In the genomic region with DNA sequence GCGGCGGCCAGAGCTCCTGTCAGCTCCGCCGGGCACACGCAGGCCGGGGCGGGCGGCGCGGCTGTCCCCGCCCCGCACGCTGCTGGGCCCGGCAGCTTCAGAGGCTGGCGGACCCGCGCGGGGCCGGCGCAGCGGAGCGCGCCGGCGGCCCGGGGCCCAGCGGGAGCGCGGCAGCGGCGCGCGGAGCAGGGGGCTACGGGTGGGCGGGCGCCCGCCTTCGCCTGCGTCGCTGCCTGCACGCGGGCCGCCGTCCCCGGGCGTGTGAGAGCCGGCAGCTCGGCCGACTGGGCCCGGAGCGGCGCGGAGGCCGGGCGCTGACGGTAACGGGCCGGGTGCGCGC, we compare ENCODE assay signal across 8 cellular contexts. TPM values are rescaled to one million over a fixed set of nuclear protein-coding genes. Genes with fewer than 3 reads are reported as not detected.
DNase-seq lines count a peak whose midpoint lies in the region; ATAC-seq and TF ChIP-seq lines count a peak whose summit lies in the region.

No MANE protein-coding gene starts in this region.

- peaks cover 27% of the 10 kb centered on the region for H3K36me3 ChIP-seq in CD8-positive, alpha-beta T cell (ENCODE audit: insufficient read depth, low read length)
- H3K36me3 ChIP-seq in neural cell (ENCODE audit: insufficient read depth, low read length), result peaks cover 7% of the 10 kb centered on the region

- H3K36me3 Mint-ChIP-seq in CD8-positive, alpha-beta T cell, result peaks cover 33% of the 10 kb centered on the region

- DNase-seq in CD8-positive, alpha-beta T cell, result no peak
- peak; percentile 88 for DNase-seq in cerebellum (ENCODE audit: low spot score)
- DNase-seq in UCSD-AML1 (lab: John Stamatoyannopoulos, UW; ENCODE audit: unreplicated experiment), result no peak
- DNase-seq in midbrain (lab: John Stamatoyannopoulos, UW), result no peak
- DNase-seq in stimulated activated CD4-positive, alpha-beta T cell treated with anti-CD3 and anti-CD28 coated beads, Interleukin-2, amount 100 ng/mL, for 24 hours, result no peak

- peak overlapping the region; percentile 85 for H3K9ac ChIP-seq in neural cell (ENCODE audit: low read length)

- H3K9me3 Mint-ChIP-seq in CD8-positive, alpha-beta T cell, result no peaks in the 10 kb centered on the region

- TF ChIP-seq CTCF in CD8-positive, alpha-beta T cell (IDR thresholded peaks at IDR 0.05), result no peak
- TF ChIP-seq CTCF in neural cell (IDR thresholded peaks at IDR 0.05; ENCODE audit: poor library complexity, severe bottlenecking), result no peak

- H2AFZ ChIP-seq in neural cell (ENCODE audit: low read depth, low read length), result no peak overlapping the region

- no peak for TF ChIP-seq EP300 in neural cell (conservative IDR thresholded peaks at IDR 0.05; ENCODE audit: poor library complexity, severe bottlenecking)

- no peaks in the 10 kb centered on the region for H3K9me2 ChIP-seq in neural cell (ENCODE audit: insufficient read depth, low read length)

- TF ChIP-seq RAD21 in neural cell (conservative IDR thresholded peaks at IDR 0.05), result no peak

- peak overlapping the region; percentile 89 for H3K4me3 ChIP-seq in CD8-positive, alpha-beta T cell (ENCODE audit: low read depth, low read length)
- peak overlapping the region; percentile 97 for H3K4me3 ChIP-seq in neural cell (ENCODE audit: low read length)

- H3K9me3 ChIP-seq in CD8-positive, alpha-beta T cell (ENCODE audit: low read length), result no peaks in the 10 kb centered on the region
- H3K9me3 ChIP-seq in neural cell (ENCODE audit: low read length), result no peaks in the 10 kb centered on the region

- peaks cover 15% of the 10 kb centered on the region for H3K4me1 ChIP-seq in CD8-positive, alpha-beta T cell (ENCODE audit: insufficient read depth, low read length)

- H3K4me1 Mint-ChIP-seq in CD8-positive, alpha-beta T cell (ENCODE audit: low read depth), result peaks cover 28% of the 10 kb centered on the region

- H3K27me3 Mint-ChIP-seq in CD8-positive, alpha-beta T cell (ENCODE audit: low read depth), result no peaks in the 10 kb centered on the region

- H3K27ac Mint-ChIP-seq in CD8-positive, alpha-beta T cell, result no peak overlapping the region

- POLR2A ChIA-PET in CD8-positive, alpha-beta T cell (lab: Charles Lee), result interaction anchor here (0.9 to 7.3 kb wide), 10 partner anchors 9 to 372 kb away, joined by 3 to 157 read pairs (median 4); partner anchors contain the start of genes BLM, HDDC3 and UNC45A

- no peaks in the 10 kb centered on the region for H3K27me3 ChIP-seq in CD8-positive, alpha-beta T cell (ENCODE audit: insufficient read depth, low read length)
- no peaks in the 10 kb centered on the region for H3K27me3 ChIP-seq in neural cell (ENCODE audit: insufficient read depth, low read depth, low read length)

- no peak overlapping the region for H3K4me2 ChIP-seq in neural cell (ENCODE audit: low read length)

- CTCF ChIA-PET in CD8-positive, alpha-beta T cell (lab: Charles Lee), result interaction anchor here (1.0 to 22.9 kb wide), 7 partner anchors 14 to 236 kb away, joined by 3 to 262 read pairs (median 4); partner anchors contain the start of genes BLM, FES, HDDC3 and UNC45A

- H4K20me1 ChIP-seq in neural cell (ENCODE audit: insufficient read depth), result no peaks in the 10 kb centered on the region

- intact Hi-C loops in CD8-positive, alpha-beta T cell (cut with DNase I, micrococcal nuclease), result loop anchor here (1.0 to 10.0 kb wide), 6 partner anchors 32 to 1568 kb away; partner anchors contain the start of genes BLM (in 2 of the 2), CIB1 (in 1 of the 2) and POLG (in 1 of the 2)

- H3K27ac ChIP-seq in CD8-positive, alpha-beta T cell (ENCODE audit: low read depth, low read length), result peak overlapping the region; percentile 83
- H3K27ac ChIP-seq in neural cell (ENCODE audit: low read length), result peak overlapping the region; percentile 79

- no peaks in the 10 kb centered on the region for H3F3A ChIP-seq in neural cell (ENCODE audit: insufficient read depth, low read length, poor library complexity, severe bottlenecking)

- ATAC-seq in CD8-positive, alpha-beta T cell, result no peak
- ATAC-seq in HG03558 (IDR thresholded peaks at IDR 0.05; ENCODE audit: extremely low read depth, unreplicated experiment), result peak; percentile 17
- no peak for ATAC-seq in GM18858 (IDR thresholded peaks at IDR 0.05; ENCODE audit: unreplicated experiment)

- H3K79me2 ChIP-seq in neural cell (replicated peaks; ENCODE audit: insufficient read depth, low read length), result no peaks in the 10 kb centered on the region

- H3K4me3 Mint-ChIP-seq in CD8-positive, alpha-beta T cell, result no peak overlapping the region

TF ChIP-seq in neural cell, 6 proteins besides CTCF, POLR2A, EP300 and RAD21:
- TF ChIP-seq TAF1 (IDR thresholded peaks at IDR 0.05; ENCODE audit: low read depth), result no peak
- TF ChIP-seq SMC3 (conservative IDR thresholded peaks at IDR 0.05; ENCODE audit: poor library complexity), result no peak
- TF ChIP-seq MXI1 (conservative IDR thresholded peaks at IDR 0.05; ENCODE audit: poor library complexity, severe bottlenecking), result no peak
- TF ChIP-seq, protein P1, sequence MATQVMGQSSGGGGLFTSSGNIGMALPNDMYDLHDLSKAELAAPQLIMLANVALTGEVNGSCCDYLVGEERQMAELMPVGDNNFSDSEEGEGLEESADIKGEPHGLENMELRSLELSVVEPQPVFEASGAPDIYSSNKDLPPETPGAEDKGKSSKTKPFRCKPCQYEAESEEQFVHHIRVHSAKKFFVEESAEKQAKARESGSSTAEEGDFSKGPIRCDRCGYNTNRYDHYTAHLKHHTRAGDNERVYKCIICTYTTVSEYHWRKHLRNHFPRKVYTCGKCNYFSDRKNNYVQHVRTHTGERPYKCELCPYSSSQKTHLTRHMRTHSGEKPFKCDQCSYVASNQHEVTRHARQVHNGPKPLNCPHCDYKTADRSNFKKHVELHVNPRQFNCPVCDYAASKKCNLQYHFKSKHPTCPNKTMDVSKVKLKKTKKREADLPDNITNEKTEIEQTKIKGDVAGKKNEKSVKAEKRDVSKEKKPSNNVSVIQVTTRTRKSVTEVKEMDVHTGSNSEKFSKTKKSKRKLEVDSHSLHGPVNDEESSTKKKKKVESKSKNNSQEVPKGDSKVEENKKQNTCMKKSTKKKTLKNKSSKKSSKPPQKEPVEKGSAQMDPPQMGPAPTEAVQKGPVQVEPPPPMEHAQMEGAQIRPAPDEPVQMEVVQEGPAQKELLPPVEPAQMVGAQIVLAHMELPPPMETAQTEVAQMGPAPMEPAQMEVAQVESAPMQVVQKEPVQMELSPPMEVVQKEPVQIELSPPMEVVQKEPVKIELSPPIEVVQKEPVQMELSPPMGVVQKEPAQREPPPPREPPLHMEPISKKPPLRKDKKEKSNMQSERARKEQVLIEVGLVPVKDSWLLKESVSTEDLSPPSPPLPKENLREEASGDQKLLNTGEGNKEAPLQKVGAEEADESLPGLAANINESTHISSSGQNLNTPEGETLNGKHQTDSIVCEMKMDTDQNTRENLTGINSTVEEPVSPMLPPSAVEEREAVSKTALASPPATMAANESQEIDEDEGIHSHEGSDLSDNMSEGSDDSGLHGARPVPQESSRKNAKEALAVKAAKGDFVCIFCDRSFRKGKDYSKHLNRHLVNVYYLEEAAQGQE (IDR thresholded peaks at IDR 0.05; ENCODE audit: borderline replicate concordance), result no peak
- TF ChIP-seq POLR2AphosphoS5 (IDR thresholded peaks at IDR 0.05), result no peak
- no peak for TF ChIP-seq EZH2 (IDR thresholded peaks at IDR 0.05; ENCODE audit: borderline replicate concordance, insufficient read depth, low read length, poor library complexity, severe bottlenecking)

RNA-seq across cellular contexts. Expression of gene MAN2A2, which starts 0.5 kb away (rescaled TPM):
- total RNA-seq in CD8-positive, alpha-beta T cell, result 100 to 1,000 TPM; 162 to 172 TPM
- 51.9 TPM for total RNA-seq in cerebellum
- polyA plus RNA-seq in neural cell, result 59.8 and 102 TPM in 2 replicates
- polyA minus RNA-seq in neural cell, result 41.4 and 48.9 TPM in 2 replicates

RNA-seq across cellular contexts. Expression of gene FES, which starts 18.3 kb away (rescaled TPM):
- total RNA-seq in CD8-positive, alpha-beta T cell, result 1 to 10 TPM; 4.9 to 6.8 TPM
- total RNA-seq in cerebellum, result 10.2 TPM
- polyA plus RNA-seq in neural cell, result not detected in 2 replicates
- polyA minus RNA-seq in neural cell, result not detected in 2 replicates

RNA-seq across cellular contexts. Expression of gene HDDC3, which starts 29.7 kb away (rescaled TPM):
- total RNA-seq in CD8-positive, alpha-beta T cell, result 1 to 10 TPM; 5.1 to 6.0 TPM
- 8.5 TPM for total RNA-seq in cerebellum
- 20.1 and 34.6 TPM in 2 replicates for polyA plus RNA-seq in neural cell
- polyA minus RNA-seq in neural cell, result 21.3 and 23.4 TPM in 2 replicates

RNA-seq across cellular contexts. Expression of gene UNC45A, which starts 32.5 kb away (rescaled TPM):
- 10 to 100 TPM; 18.2 to 21.0 TPM for total RNA-seq in CD8-positive, alpha-beta T cell
- 39.0 TPM for total RNA-seq in cerebellum
- 41.3 and 51.4 TPM in 2 replicates for polyA plus RNA-seq in neural cell
- polyA minus RNA-seq in neural cell, result 54.3 and 66.5 TPM in 2 replicates

RNA-seq across cellular contexts. Expression of gene FURIN, which starts 34.2 kb away (rescaled TPM):
- total RNA-seq in CD8-positive, alpha-beta T cell, result 100 to 1,000 TPM; 130 to 147 TPM
- 11.3 TPM for total RNA-seq in cerebellum
- polyA plus RNA-seq in neural cell, result 2.9 and 4.3 TPM in 2 replicates
- polyA minus RNA-seq in neural cell, result 6.9 and 8.0 TPM in 2 replicates
